ENCODE assay signal across 8 cellular contexts in genomic region chr9:74951725-74952151, GRCh38. TPM values are rescaled to one million over a fixed set of nuclear protein-coding genes. Genes with fewer than 3 reads are reported as not detected.
A peak's percentile ranks its signal among the peaks of the same experiment; 100 is the strongest.
DNase-seq lines count a peak whose midpoint lies in the region; ATAC-seq and TF ChIP-seq lines count a peak whose summit lies in the region.

No MANE protein-coding gene starts in this region.

- TF ChIP-seq CTCF in GM12865 (IDR thresholded peaks at IDR 0.05; ENCODE audit: insufficient read depth, low read depth, low read length, missing control alignments) (no peak), HFF-Myc (IDR thresholded peaks at IDR 0.05; ENCODE audit: low read depth, low read length, missing control alignments) (no peak), dorsolateral prefrontal cortex (IDR thresholded peaks at IDR 0.05 in 54 of 56, conservative IDR thresholded peaks at IDR 0.05 in 2 of 56; ENCODE audit: low read depth in 1 of 56, partially characterized antibody in 56 of 56) (no peak), lower lobe of right lung (IDR thresholded peaks at IDR 0.05) (no peak)

- ATAC-seq in lower lobe of right lung = peak; percentile 59 to 60

- no peaks in the 10 kb centered on the region for H3K36me3 ChIP-seq in lower lobe of right lung

- peaks cover 6% of the 10 kb centered on the region for H3K4me1 ChIP-seq in lower lobe of right lung

- intact Hi-C loops in dorsolateral prefrontal cortex (cut with DNase I) (loop anchor here (1.0 to 10.0 kb wide), 6 partner anchors 51 to 175 kb away; partner anchors contain the start of genes NMRK1 (in 2 of the 2), OSTF1 (in 2 of the 2) and CARNMT1 (in 1 of the 2)), lower lobe of right lung (cut with DNase I) (no loop called here)

- peak overlapping the region in 58 of 59 donors; percentile 61 to 99 (median 96) for H3K27ac ChIP-seq in dorsolateral prefrontal cortex
- H3K27ac ChIP-seq in lower lobe of right lung = peak overlapping the region; percentile 96

- H3K9me3 ChIP-seq in lower lobe of right lung = no peaks in the 10 kb centered on the region

- peak overlapping the region; percentile 86 for H3K4me3 ChIP-seq in GM12865 (ENCODE audit: low read depth, low read length)
- peak overlapping the region; percentile 83 for H3K4me3 ChIP-seq in HFF-Myc (replicated peaks; ENCODE audit: low read depth, low read length)
- peak overlapping the region; percentile 58 to 95 (median 88) for H3K4me3 ChIP-seq in dorsolateral prefrontal cortex
- H3K4me3 ChIP-seq in lower lobe of right lung = peak overlapping the region; percentile 89

- DNase-seq in GM12865 (ENCODE audit: low read depth) (peak; percentile 62), HFF-Myc (ENCODE audit: extremely low read depth, low read depth) (no peak), NAMALWA (ENCODE audit: low spot score) (peak; percentile 62), dorsolateral prefrontal cortex (peak in 8 of 10 donors; percentile 13 to 69 (median 34)), lower lobe of right lung (peak; percentile 74), GF-D8 (lab: John Stamatoyannopoulos, UW) (no peak)
- DNase-seq in activated CD4-positive, alpha-beta T cell treated with anti-CD3 and anti-CD28 coated beads, Interleukin-2, amount 50 U/mL, for 24 hours (ENCODE audit: low read depth in 1 of 2, low spot score in 1 of 2) = peak; percentile 7 to 28
- DNase-seq in stimulated activated CD4-positive, alpha-beta T cell treated with anti-CD3 and anti-CD28 coated beads, TNF-alpha, amount 100 ng/mL, for 24 hours (ENCODE audit: low read depth in 3 of 3) = peak in 2 of 3 experiments; percentile 16 to 34

- H3K27me3 ChIP-seq in dorsolateral prefrontal cortex (no peaks in the 10 kb centered on the region), lower lobe of right lung (ENCODE audit: low read depth) (no peaks in the 10 kb centered on the region)

RNA-seq across cellular contexts. Expression of gene C9orf40, which starts 1.0 kb away (rescaled TPM):
- 10 to 100 TPM in 22 of 120 experiments, 1 to 10 TPM in 98; 5.0 to 13.6 (median 8.0) TPM for total RNA-seq in dorsolateral prefrontal cortex
- 4.0 TPM for total RNA-seq in lower lobe of right lung

Comparison
In these comparisons a context has a peak if more than half of its experiments do, and no peak if none do; other contexts are left out.
1. DNase-seq: peak in GM12865 (single experiment), NAMALWA (single experiment), activated CD4-positive, alpha-beta T cell treated with anti-CD3 and anti-CD28 coated beads, Interleukin-2, amount 50 U/mL, for 24 hours (2 of 2), dorsolateral prefrontal cortex (8 of 10), lower lobe of right lung (single experiment) and stimulated activated CD4-positive, alpha-beta T cell treated with anti-CD3 and anti-CD28 coated beads, TNF-alpha, amount 100 ng/mL, for 24 hours (2 of 3); none in HFF-Myc (single experiment) and GF-D8 (single experiment).
2. Peak in every context shown above with its lines, with median percentiles within 50 percentile points of each other: H3K4me3 ChIP-seq.